In the genomic region with DNA sequence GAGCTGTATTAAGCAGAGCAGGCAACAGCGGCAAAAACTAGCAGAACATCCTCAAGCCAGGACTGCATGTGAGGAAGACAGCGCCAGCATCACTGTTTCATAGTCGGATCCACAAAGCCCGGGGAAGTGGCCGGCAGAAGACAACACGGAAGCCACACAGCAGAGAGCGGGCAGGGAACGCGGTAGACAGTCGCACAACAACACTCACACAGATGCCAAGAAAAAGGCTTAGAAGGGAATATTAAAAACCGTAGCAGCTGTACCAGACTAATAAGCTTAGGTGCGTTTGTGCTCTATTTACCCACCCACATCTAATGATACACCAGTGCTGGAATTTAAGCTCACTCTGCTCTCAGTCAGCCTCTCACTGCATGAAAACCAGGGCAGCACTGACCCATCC, we compare ENCODE assay signal across 9 cellular contexts. TPM values are rescaled to one million over a fixed set of nuclear protein-coding genes. Genes with fewer than 3 reads are reported as not detected.
DNase-seq lines count a peak whose midpoint lies in the region; ATAC-seq and TF ChIP-seq lines count a peak whose summit lies in the region.
"Had no signal": no experiment of that assay in that cellular context is flagged by ENCODE, and none has a peak within 500 bp of the region (broad histone marks: within the 10 kb centered on the region; RNA-seq: fewer than 3 reads in every experiment).

No MANE protein-coding gene starts in this region.

- H3K4me2 ChIP-seq in neural cell (ENCODE audit: low read length) = no peak overlapping the region

- TF ChIP-seq POLR2A in GM18505 (IDR thresholded peaks at IDR 0.05; ENCODE audit: borderline replicate concordance, extremely low read depth, insufficient read depth, insufficient read length) = no peak

- H3K27ac ChIP-seq in ectodermal cell (ENCODE audit: insufficient read depth, low read depth, low read length, poor library complexity, severe bottlenecking) = no peak overlapping the region
- no peak overlapping the region for H3K27ac ChIP-seq in neural cell (ENCODE audit: low read length)
- H3K27ac ChIP-seq: SJSA1 had no signal

- DNase-seq in BJ (ENCODE audit: low read depth) (no peak), NCI-H82 treated with DMSO at 0.1 percent for 48 hours (lab: John Stamatoyannopoulos, UW; ENCODE audit: unreplicated experiment) (peak; percentile 89), NCI-H1417 (lab: John Stamatoyannopoulos, UW) (no peak), glomerular visceral epithelial cell (ENCODE audit: extremely low spot score) (no peak), NAMALWA (ENCODE audit: low spot score) (no peak)

- H3F3A ChIP-seq in neural cell (ENCODE audit: insufficient read depth, low read length, poor library complexity, severe bottlenecking) = no peaks in the 10 kb centered on the region

- no peak overlapping the region for H2AFZ ChIP-seq in neural cell (ENCODE audit: low read depth, low read length)

- H3K9me2 ChIP-seq in neural cell (ENCODE audit: insufficient read depth, low read length) = no peaks in the 10 kb centered on the region

- H3K36me3 ChIP-seq in BJ (ENCODE audit: control insufficient read depth, insufficient read depth, low read length) = no peaks in the 10 kb centered on the region
- H3K36me3 ChIP-seq in ectodermal cell (ENCODE audit: control insufficient read depth, insufficient read depth, low read length) = no peaks in the 10 kb centered on the region
- H3K36me3 ChIP-seq in neural cell (ENCODE audit: insufficient read depth, low read length) = no peaks in the 10 kb centered on the region
- H3K36me3 ChIP-seq: SJSA1 had no signal

- no peak for TF ChIP-seq RAD21 in neural cell (conservative IDR thresholded peaks at IDR 0.05)

- no peaks in the 10 kb centered on the region for H3K79me2 ChIP-seq in neural cell (replicated peaks; ENCODE audit: insufficient read depth, low read length)

- H3K9me3 ChIP-seq in ectodermal cell (ENCODE audit: control insufficient read depth, low read length) = no peaks in the 10 kb centered on the region
- no peaks in the 10 kb centered on the region for H3K9me3 ChIP-seq in neural cell (ENCODE audit: low read length)
- H3K9me3 ChIP-seq: SJSA1 had no signal

- no peak for ATAC-seq in GM18505 (IDR thresholded peaks at IDR 0.05; ENCODE audit: unreplicated experiment)

- H3K9ac ChIP-seq in neural cell (ENCODE audit: low read length) = no peak overlapping the region

- H3K27me3 ChIP-seq in BJ (ENCODE audit: control insufficient read depth, insufficient read depth, low read length) (no peaks in the 10 kb centered on the region; the same call in none of the 2 replicates), ectodermal cell (ENCODE audit: control insufficient read depth, insufficient read depth, low read length, poor library complexity, severe bottlenecking) (peaks cover 29% of the 10 kb centered on the region), neural cell (ENCODE audit: insufficient read depth, low read depth, low read length) (no peaks in the 10 kb centered on the region)
- H3K27me3 ChIP-seq: SJSA1 had no signal

- CTCF ChIA-PET in BJ (lab: Yijun Ruan, JAX) = interaction anchor here (0.8 to 1.2 kb wide), 2 partner anchors 9 to 11 kb away, joined by 4 to 5 read pairs; no protein-coding TSS in a partner anchor

- TF ChIP-seq EP300 in neural cell (conservative IDR thresholded peaks at IDR 0.05; ENCODE audit: poor library complexity, severe bottlenecking) = no peak

- no peaks in the 10 kb centered on the region for H4K20me1 ChIP-seq in neural cell (ENCODE audit: insufficient read depth)

- peaks cover 20% of the 10 kb centered on the region for H3K4me1 ChIP-seq in ectodermal cell (ENCODE audit: control insufficient read depth, insufficient read depth, low read length)
- H3K4me1 ChIP-seq: SJSA1 had no signal

- no peak for TF ChIP-seq CTCF in BJ (IDR thresholded peaks at IDR 0.05; ENCODE audit: insufficient read depth, low read depth, low read length)
- no peak for TF ChIP-seq CTCF in neural cell (IDR thresholded peaks at IDR 0.05; ENCODE audit: poor library complexity, severe bottlenecking)

- POLR2A ChIA-PET in BJ (lab: Charles Lee) = interaction anchor here (0.7 kb wide), 1 partner anchor 141 kb away, joined by 3 read pairs; a partner anchor contains a TSS

- H3K4me3 ChIP-seq in BJ (ENCODE audit: low read depth, low read length) = peak overlapping the region; percentile 20
- peak overlapping the region; percentile 5 for H3K4me3 ChIP-seq in ectodermal cell (ENCODE audit: insufficient read depth, low read depth, low read length)
- H3K4me3 ChIP-seq in neural cell (ENCODE audit: low read length) = peak overlapping the region; percentile 52
- H3K4me3 ChIP-seq: SJSA1 had no signal

- 65 to 69% methylated on average over 12 of the region's 12 CpGs for WGBS in ectodermal cell, 2 experiments

TF ChIP-seq in neural cell, 6 proteins besides CTCF, POLR2A, EP300 and RAD21:
- TF ChIP-seq MXI1 (conservative IDR thresholded peaks at IDR 0.05; ENCODE audit: poor library complexity, severe bottlenecking) (no peak), POLR2AphosphoS5 (IDR thresholded peaks at IDR 0.05) (no peak), EZH2 (IDR thresholded peaks at IDR 0.05; ENCODE audit: borderline replicate concordance, insufficient read depth, low read length, poor library complexity, severe bottlenecking) (no peak), TAF1 (IDR thresholded peaks at IDR 0.05; ENCODE audit: low read depth) (no peak), SMC3 (conservative IDR thresholded peaks at IDR 0.05; ENCODE audit: poor library complexity) (no peak)
- TF ChIP-seq, protein P1, sequence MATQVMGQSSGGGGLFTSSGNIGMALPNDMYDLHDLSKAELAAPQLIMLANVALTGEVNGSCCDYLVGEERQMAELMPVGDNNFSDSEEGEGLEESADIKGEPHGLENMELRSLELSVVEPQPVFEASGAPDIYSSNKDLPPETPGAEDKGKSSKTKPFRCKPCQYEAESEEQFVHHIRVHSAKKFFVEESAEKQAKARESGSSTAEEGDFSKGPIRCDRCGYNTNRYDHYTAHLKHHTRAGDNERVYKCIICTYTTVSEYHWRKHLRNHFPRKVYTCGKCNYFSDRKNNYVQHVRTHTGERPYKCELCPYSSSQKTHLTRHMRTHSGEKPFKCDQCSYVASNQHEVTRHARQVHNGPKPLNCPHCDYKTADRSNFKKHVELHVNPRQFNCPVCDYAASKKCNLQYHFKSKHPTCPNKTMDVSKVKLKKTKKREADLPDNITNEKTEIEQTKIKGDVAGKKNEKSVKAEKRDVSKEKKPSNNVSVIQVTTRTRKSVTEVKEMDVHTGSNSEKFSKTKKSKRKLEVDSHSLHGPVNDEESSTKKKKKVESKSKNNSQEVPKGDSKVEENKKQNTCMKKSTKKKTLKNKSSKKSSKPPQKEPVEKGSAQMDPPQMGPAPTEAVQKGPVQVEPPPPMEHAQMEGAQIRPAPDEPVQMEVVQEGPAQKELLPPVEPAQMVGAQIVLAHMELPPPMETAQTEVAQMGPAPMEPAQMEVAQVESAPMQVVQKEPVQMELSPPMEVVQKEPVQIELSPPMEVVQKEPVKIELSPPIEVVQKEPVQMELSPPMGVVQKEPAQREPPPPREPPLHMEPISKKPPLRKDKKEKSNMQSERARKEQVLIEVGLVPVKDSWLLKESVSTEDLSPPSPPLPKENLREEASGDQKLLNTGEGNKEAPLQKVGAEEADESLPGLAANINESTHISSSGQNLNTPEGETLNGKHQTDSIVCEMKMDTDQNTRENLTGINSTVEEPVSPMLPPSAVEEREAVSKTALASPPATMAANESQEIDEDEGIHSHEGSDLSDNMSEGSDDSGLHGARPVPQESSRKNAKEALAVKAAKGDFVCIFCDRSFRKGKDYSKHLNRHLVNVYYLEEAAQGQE (IDR thresholded peaks at IDR 0.05; ENCODE audit: borderline replicate concordance) = no peak

RNA-seq across cellular contexts. Expression of a gene that starts 16.0 kb away (rescaled TPM):
- 3.5 and 4.4 TPM in 2 replicates for polyA plus RNA-seq in BJ (2011; rRNA removed)
- 2.9 and 3.7 TPM in 2 replicates for polyA minus RNA-seq in BJ (2011; rRNA and poly(A)+ RNA removed)
- polyA plus RNA-seq in ectodermal cell (2013, experiment 1 of 4) = 0.33 TPM
- polyA plus RNA-seq in ectodermal cell (2013, experiment 2 of 4) = 0.16 TPM
- polyA plus RNA-seq in ectodermal cell (2013, experiment 3 of 4) = 0.27 TPM
- 0.12 TPM for polyA plus RNA-seq in ectodermal cell (2013, experiment 4 of 4)
- polyA plus RNA-seq in neural cell = 2.4 and 2.6 TPM in 2 replicates
- 5.0 and 5.8 TPM in 2 replicates for polyA minus RNA-seq in neural cell

RNA-seq across cellular contexts. Expression of a gene that starts 16.3 kb away (rescaled TPM):
- not detected in 2 replicates for polyA plus RNA-seq in BJ (2011; rRNA removed)
- not detected in 2 replicates for polyA minus RNA-seq in BJ (2011; rRNA and poly(A)+ RNA removed)
- not detected for polyA plus RNA-seq in ectodermal cell (2013, experiment 1 of 4)
- not detected for polyA plus RNA-seq in ectodermal cell (2013, experiment 2 of 4)
- polyA plus RNA-seq in ectodermal cell (2013, experiment 3 of 4) = not detected
- not detected for polyA plus RNA-seq in ectodermal cell (2013, experiment 4 of 4)
- polyA plus RNA-seq in neural cell = not detected in 2 replicates
- polyA minus RNA-seq in neural cell = not detected in 2 replicates
